In genomic region chr9:132518626-132519025, GRCh38 we compare ENCODE assay signal across 28 cellular contexts.
"Had no signal": no experiment of that assay in that cellular context is flagged by ENCODE, and none has a peak within 500 bp of the region (broad histone marks: within the 10 kb centered on the region; RNA-seq: fewer than 3 reads in every experiment).

No MANE protein-coding gene starts in this region.

- H3K4me1 ChIP-seq: stomach, suprapubic skin, testis, tibial artery, tibial nerve, transverse colon, upper lobe of left lung, upper lobe of right lung, uterus, vagina had no signal

- ATAC-seq: stimulated activated effector memory CD8-positive, alpha-beta T cell treated with anti-CD3 and anti-CD28 coated beads, Interleukin-12 subunit alpha, Interleukin-12 subunit beta, amount 100 ng/mL, for 72 hours; stimulated activated memory B cell treated with anti-CD40 and anti-IgM and Interleukin-4, amounts not matched to agents 10 μg/mL and 1 μg/mL and 100 μg/mL, for 72 hours; stimulated activated naive B cell treated with anti-CD40 and anti-IgM and Interleukin-4, amounts not matched to agents 10 μg/mL and 1 μg/mL and 100 μg/mL, for 72 hours; stimulated activated naive CD8-positive, alpha-beta T cell treated with anti-CD3 and anti-CD28 coated beads, Interleukin-15, amount 100 ng/mL, for 72 hours; stimulated activated naive CD8-positive, alpha-beta T cell treated with anti-CD3 and anti-CD28 coated beads, Interleukin-15, Interleukin-2, amounts not matched to agents 100 U/mL and 50 U/mL, for 24 hours; upper lobe of right lung had no signal

- H3K9me3 Mint-ChIP-seq: stimulated activated effector memory CD8-positive, alpha-beta T cell treated with anti-CD3 and anti-CD28 coated beads, Interleukin-12 subunit alpha, Interleukin-12 subunit beta, amount 100 ng/mL, for 72 hours; stimulated activated naive B cell treated with anti-CD40 and anti-IgM and Interleukin-4, amounts not matched to agents 10 μg/mL and 1 μg/mL and 100 μg/mL, for 72 hours; stimulated activated naive CD8-positive, alpha-beta T cell treated with anti-CD3 and anti-CD28 coated beads, Interleukin-15, amount 100 ng/mL, for 72 hours; stimulated activated naive CD8-positive, alpha-beta T cell treated with anti-CD3 and anti-CD28 coated beads, Interleukin-15, Interleukin-2, amounts not matched to agents 100 ng/mL and 50 ng/mL, for 24 hours; type B pancreatic cell had no signal

- H3K9me3 ChIP-seq: stomach, suprapubic skin, testis, thoracic aorta, thyroid gland, tibial artery, tibial nerve, transverse colon, upper lobe of left lung, upper lobe of right lung, uterus, vagina had no signal

- H3K27ac ChIP-seq: stomach, suprapubic skin, testis, thoracic aorta, thyroid gland, tibial artery, tibial nerve, transverse colon, upper lobe of left lung, upper lobe of right lung, uterus, vagina had no signal

- H3K4me1 Mint-ChIP-seq: stimulated activated effector memory CD8-positive, alpha-beta T cell treated with anti-CD3 and anti-CD28 coated beads, Interleukin-12 subunit alpha, Interleukin-12 subunit beta, amount 100 ng/mL, for 72 hours; stimulated activated memory B cell treated with anti-CD40 and anti-IgM and Interleukin-4, amounts not matched to agents 10 μg/mL and 1 μg/mL and 100 μg/mL, for 72 hours; stimulated activated naive B cell treated with anti-CD40 and anti-IgM and Interleukin-4, amounts not matched to agents 10 μg/mL and 1 μg/mL and 100 μg/mL, for 72 hours; stimulated activated naive CD8-positive, alpha-beta T cell treated with anti-CD3 and anti-CD28 coated beads, Interleukin-15, amount 100 ng/mL, for 72 hours had no signal

- H3K36me3 ChIP-seq: stomach, suprapubic skin, thoracic aorta, thyroid gland, tibial artery, tibial nerve, transverse colon, upper lobe of left lung, upper lobe of right lung, uterus, vagina had no signal

- H3K4me3 ChIP-seq: stomach, suprapubic skin, testis, thoracic aorta, thyroid gland, tibial artery, tibial nerve, transverse colon, upper lobe of left lung, upper lobe of right lung, uterus, vagina had no signal

- DNase-seq: stimulated activated CD4-positive, alpha-beta T cell treated with anti-CD3 and anti-CD28 coated beads, Interleukin-2, amount 100 ng/mL, for 48 hours; stimulated activated CD4-positive, alpha-beta T cell treated with anti-CD3 and anti-CD28 coated beads, Interleukin-4, amount 100 ng/mL, for 1 hour; stimulated activated CD4-positive, alpha-beta T cell treated with anti-CD3 and anti-CD28 coated beads, Interleukin-4, amount 100 ng/mL, for 24 hours; stimulated activated CD4-positive, alpha-beta T cell treated with anti-CD3 and anti-CD28 coated beads, Interleukin-4, amount 100 ng/mL, for 4 hours; stimulated activated CD8-positive, alpha-beta memory T cell treated with anti-CD3 and anti-CD28 coated beads, Interleukin-4, amount 100 ng/mL, for 48 hours; stimulated activated naive B cell treated with anti-CD40 and anti-IgM and Interleukin-4, amounts not matched to agents 10 μg/mL and 1 μg/mL and 100 μg/mL, for 72 hours; stimulated activated naive CD4-positive, alpha-beta T cell; stimulated activated naive CD4-positive, alpha-beta T cell treated with Interleukin-2 at 50 U/mL for 16 hours; stimulated activated naive CD8-positive, alpha-beta T cell treated with anti-CD3 and anti-CD28 coated beads, Interleukin-15, amount 100 ng/mL, for 72 hours; stimulated activated naive CD8-positive, alpha-beta T cell treated with anti-CD3 and anti-CD28 coated beads, Interleukin-15, Interleukin-2, amounts not matched to agents 100 U/mL and 50 U/mL, for 24 hours; stomach; substantia nigra; testis; thyroid gland; tibial artery; transverse colon; trophoblast cell; upper lobe of left lung; upper lobe of right lung; uterus had no signal

- H3K36me3 Mint-ChIP-seq: stimulated activated effector memory CD8-positive, alpha-beta T cell treated with anti-CD3 and anti-CD28 coated beads, Interleukin-12 subunit alpha, Interleukin-12 subunit beta, amount 100 ng/mL, for 72 hours; stimulated activated memory B cell treated with anti-CD40 and anti-IgM and Interleukin-4, amounts not matched to agents 10 μg/mL and 1 μg/mL and 100 μg/mL, for 72 hours; stimulated activated naive B cell treated with anti-CD40 and anti-IgM and Interleukin-4, amounts not matched to agents 10 μg/mL and 1 μg/mL and 100 μg/mL, for 72 hours; type B pancreatic cell had no signal

- H3K27ac Mint-ChIP-seq: stimulated activated effector memory CD8-positive, alpha-beta T cell treated with anti-CD3 and anti-CD28 coated beads, Interleukin-12 subunit alpha, Interleukin-12 subunit beta, amount 100 ng/mL, for 72 hours; stimulated activated memory B cell treated with anti-CD40 and anti-IgM and Interleukin-4, amounts not matched to agents 10 μg/mL and 1 μg/mL and 100 μg/mL, for 72 hours; stimulated activated naive B cell treated with anti-CD40 and anti-IgM and Interleukin-4, amounts not matched to agents 10 μg/mL and 1 μg/mL and 100 μg/mL, for 72 hours; stimulated activated naive CD8-positive, alpha-beta T cell treated with anti-CD3 and anti-CD28 coated beads, Interleukin-15, amount 100 ng/mL, for 72 hours; stimulated activated naive CD8-positive, alpha-beta T cell treated with anti-CD3 and anti-CD28 coated beads, Interleukin-15, Interleukin-2, amounts not matched to agents 100 ng/mL and 50 ng/mL, for 24 hours; type B pancreatic cell had no signal

- H3K4me3 Mint-ChIP-seq: stimulated activated effector memory CD8-positive, alpha-beta T cell treated with anti-CD3 and anti-CD28 coated beads, Interleukin-12 subunit alpha, Interleukin-12 subunit beta, amount 100 ng/mL, for 72 hours; stimulated activated memory B cell treated with anti-CD40 and anti-IgM and Interleukin-4, amounts not matched to agents 10 μg/mL and 1 μg/mL and 100 μg/mL, for 72 hours; stimulated activated naive B cell treated with anti-CD40 and anti-IgM and Interleukin-4, amounts not matched to agents 10 μg/mL and 1 μg/mL and 100 μg/mL, for 72 hours; stimulated activated naive CD8-positive, alpha-beta T cell treated with anti-CD3 and anti-CD28 coated beads, Interleukin-15, amount 100 ng/mL, for 72 hours; stimulated activated naive CD8-positive, alpha-beta T cell treated with anti-CD3 and anti-CD28 coated beads, Interleukin-15, Interleukin-2, amounts not matched to agents 100 ng/mL and 50 ng/mL, for 24 hours; type B pancreatic cell had no signal

- H3K27me3 ChIP-seq: testis, thyroid gland, upper lobe of left lung, uterus, vagina had no signal
